In the genomic region with DNA sequence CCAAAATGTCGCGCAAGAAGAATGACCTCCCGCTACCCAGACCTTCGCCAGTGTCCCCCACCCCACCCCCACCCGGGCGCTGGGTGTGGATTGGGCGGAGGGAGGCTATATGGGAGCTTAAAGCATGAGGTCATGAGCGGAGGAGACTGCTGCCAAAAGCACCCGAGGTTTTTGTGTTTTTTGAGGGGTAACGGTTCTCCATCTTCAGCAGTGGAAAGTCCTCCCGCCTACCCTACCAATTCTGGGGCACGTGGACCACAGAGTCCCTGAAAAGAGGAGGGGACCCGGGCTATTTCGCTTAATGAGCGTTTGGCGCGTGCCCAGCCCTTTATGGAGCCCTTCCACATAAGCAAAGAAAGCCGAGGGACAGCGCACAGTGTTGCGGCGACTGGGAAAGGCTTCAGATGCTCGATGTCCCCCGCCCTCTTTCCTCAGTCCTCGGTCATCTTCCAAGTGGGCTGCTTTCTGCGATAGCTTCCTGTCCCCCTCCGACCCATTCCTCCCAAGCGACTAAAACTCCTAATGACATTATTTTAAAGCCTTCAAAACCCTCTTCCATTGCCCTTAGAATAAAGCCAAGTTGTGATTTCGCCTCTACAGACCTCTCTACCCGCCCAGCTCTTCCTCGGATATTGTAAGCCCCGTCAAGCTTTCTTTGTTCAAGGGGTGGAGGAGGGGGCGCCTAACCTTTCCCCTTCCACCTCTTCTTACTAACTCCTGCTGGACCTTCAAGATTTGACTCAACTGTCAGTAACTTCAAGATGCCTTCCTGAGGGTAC, we compare ENCODE assay signal across 8 cellular contexts. TPM values are rescaled to one million over a fixed set of nuclear protein-coding genes. Genes with fewer than 3 reads are reported as not detected.
DNase-seq lines count a peak whose midpoint lies in the region; ATAC-seq and TF ChIP-seq lines count a peak whose summit lies in the region.

No MANE protein-coding gene starts in this region.

- no peaks in the 10 kb centered on the region for H3K9me3 ChIP-seq in mammary epithelial cell (replicated peaks; ENCODE audit: insufficient read depth, low read length)

- no peaks in the 10 kb centered on the region for H3K27me3 ChIP-seq in mammary epithelial cell (ENCODE audit: insufficient read depth, low read length)

- H3K36me3 ChIP-seq in mammary epithelial cell (ENCODE audit: insufficient read depth, low read length) = no peaks in the 10 kb centered on the region

- 23% methylated on average over 25 of the region's 32 CpGs for WGBS in mammary epithelial cell (ENCODE audit: low coverage, missing lambda C conversion rate)

- in situ Hi-C loops in mammary epithelial cell (cut with MboI; ENCODE audit: low sequenced_read_pairs in 2 of 2) = no loop called here

- no peak overlapping the region for H3K9ac ChIP-seq in mammary epithelial cell (ENCODE audit: insufficient read depth, low read length)

- TF ChIP-seq CTCF in mammary epithelial cell (conservative IDR thresholded peaks at IDR 0.05 in 1 of 2, IDR thresholded peaks at IDR 0.05 in 1 of 2; ENCODE audit: extremely low read depth in 1 of 2, insufficient read depth in 1 of 2, low read depth in 1 of 2, low read length in 2 of 2) = no peak

- no peaks in the 10 kb centered on the region for H4K20me1 ChIP-seq in mammary epithelial cell (ENCODE audit: insufficient read depth, low read length)

- H3K79me2 ChIP-seq in mammary epithelial cell (ENCODE audit: insufficient read depth, low read length) = peaks cover 15% of the 10 kb centered on the region

- no peak for ATAC-seq in HG03025 (IDR thresholded peaks at IDR 0.05; ENCODE audit: low FRiP score, unreplicated experiment)

- H2AFZ ChIP-seq in mammary epithelial cell (ENCODE audit: low read depth, low read length) = peak overlapping the region; percentile 78

- H3K4me1 ChIP-seq in mammary epithelial cell (ENCODE audit: insufficient read depth, low read length) = peaks cover 21% of the 10 kb centered on the region

- H3K4me2 ChIP-seq in mammary epithelial cell (ENCODE audit: insufficient read depth, low read depth, low read length) = peak overlapping the region; percentile 94

- no peak overlapping the region for H3K27ac ChIP-seq in mammary epithelial cell (ENCODE audit: insufficient read depth, low read depth, low read length)

- peak overlapping the region; percentile 56 to 83 (median 59) for H3K4me3 ChIP-seq in mammary epithelial cell (replicated peaks in 1 of 3; ENCODE audit: insufficient read depth in 1 of 3, low read depth in 2 of 3, low read length in 3 of 3)

- BruUV-seq in mammary epithelial cell (replicated peaks; lab: Mats Ljungman, UMichigan) = no TSS peak

- DNase-seq in NCI-H345 (lab: John Stamatoyannopoulos, UW) = peak; percentile 8
- DNase-seq in NCI-H345 treated with DMSO at 0.1 percent for 48 hours (lab: John Stamatoyannopoulos, UW; ENCODE audit: unreplicated experiment) = no peak
- peak; percentile 28 for DNase-seq in NCI-H2227 treated with DMSO at 0.1 percent for 48 hours (lab: John Stamatoyannopoulos, UW)
- peak; percentile 16 for DNase-seq in mammary epithelial cell
- DNase-seq in left kidney (ENCODE audit: low read depth, low spot score) = peak; percentile 81
- peak; percentile 45 for DNase-seq in stromal cell of bone marrow (ENCODE audit: low read depth)
- DNase-seq in NK-92 treated with Interleukin-12 subunit alpha and Interleukin-12 subunit beta, amount 100 ng/mL, for 24 hours (lab: John Stamatoyannopoulos, UW) = no peak

- dilution Hi-C loops in mammary epithelial cell (cut with HindIII; ENCODE audit: low sequenced_read_pairs) = loop anchor here (5.0 kb wide), 2 partner anchors 72 to 83 kb away; no protein-coding TSS in a partner anchor

- CTCF ChIA-PET in mammary epithelial cell (lab: Charles Lee; ENCODE audit: low non-redundant PET) = no interaction called here

- intact Hi-C loops in mammary epithelial cell (cut with micrococcal nuclease) = loop anchor here (5.0 to 10.0 kb wide), 5 partner anchors 117 to 291 kb away; a partner anchor contains a TSS

RNA-seq across cellular contexts. Expression of a gene that starts 2.1 kb away (rescaled TPM):
- total RNA-seq in mammary epithelial cell = 1 to 10 TPM in 1 of 2 donors, under 1 TPM in 1; 0.33 to 4.9 TPM
- polyA plus RNA-seq in mammary epithelial cell = 3.7 TPM
- polyA minus RNA-seq in mammary epithelial cell = 10.7 TPM

Comparison
In these comparisons a context has a peak if more than half of its experiments do, and no peak if none do; other contexts are left out.
1. DNase-seq: peak in NCI-H345 (single experiment), NCI-H2227 treated with DMSO at 0.1 percent for 48 hours (single experiment), mammary epithelial cell (single experiment), left kidney (single experiment) and stromal cell of bone marrow (single experiment); none in NCI-H345 treated with DMSO at 0.1 percent for 48 hours (single experiment) and NK-92 treated with Interleukin-12 subunit alpha and Interleukin-12 subunit beta, amount 100 ng/mL, for 24 hours (single experiment).